ENCODE assay signal across 15 cellular contexts in the genomic region with DNA sequence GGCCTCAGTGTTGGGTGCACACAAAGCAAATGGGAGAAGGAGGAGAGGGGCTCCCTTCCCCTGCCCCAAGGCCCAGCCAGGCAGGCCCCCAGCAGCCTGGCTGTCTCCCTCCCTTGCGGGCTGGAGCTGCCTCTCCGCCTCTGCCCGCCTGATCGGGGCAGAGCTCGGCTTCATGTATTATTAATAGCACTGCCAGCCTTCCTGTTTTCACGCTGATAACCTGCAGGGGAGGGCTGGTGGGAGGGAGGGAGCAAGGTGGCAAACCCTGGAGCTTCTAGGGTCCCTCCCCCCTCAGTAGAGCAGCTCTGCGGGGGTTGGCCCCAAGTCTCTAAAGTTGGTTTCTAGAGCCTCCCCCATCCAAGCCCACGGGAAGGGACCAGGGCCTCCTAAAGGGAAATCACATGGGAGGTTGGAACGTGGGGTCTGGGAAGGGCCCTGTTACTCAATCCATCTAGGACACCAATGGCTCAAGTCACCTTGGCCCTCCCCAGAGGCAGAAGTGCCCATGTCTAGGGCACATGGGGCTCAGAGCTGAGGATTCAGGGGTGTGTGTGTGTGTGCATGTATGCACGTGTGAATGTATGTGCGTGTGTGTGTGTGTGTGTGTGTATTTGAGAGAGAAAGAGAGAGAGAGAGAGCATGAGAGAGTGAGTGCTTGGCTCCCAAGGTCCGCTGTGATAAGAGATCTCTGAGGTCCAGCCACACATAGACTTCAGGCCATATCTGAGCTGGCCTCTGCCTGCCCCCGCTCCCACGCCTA. TPM values are rescaled to one million over a fixed set of nuclear protein-coding genes. Genes with fewer than 3 reads are reported as not detected.
DNase-seq lines count a peak whose midpoint lies in the region; FAIRE-seq lines count a peak whose summit lies in the region.
"Had no signal": no experiment of that assay in that cellular context is flagged by ENCODE, and none has a peak within 500 bp of the region (broad histone marks: within the 10 kb centered on the region; RNA-seq: fewer than 3 reads in every experiment).

No MANE protein-coding gene starts in this region.

- H3K9me3 Mint-ChIP-seq in activated naive CD4-positive, alpha-beta T cell treated with anti-CD3 and anti-CD28 coated beads, Interleukin-2, amount 50 U/mL, for 24 hours: no peaks in the 10 kb centered on the region
- H3K9me3 Mint-ChIP-seq: CD4-positive, alpha-beta memory T cell; IgD-negative memory B cell had no signal

- no peak for DNase-seq in activated naive CD4-positive, alpha-beta T cell treated with anti-CD3 and anti-CD28 coated beads, Interleukin-2, amount 50 U/mL, for 16 hours
- peak; percentile 59 for DNase-seq in H7
- peak; percentile 72 for DNase-seq in SK-N-MC (ENCODE audit: low read depth, low spot score)
- no peak for DNase-seq in urothelium cell line (ENCODE audit: low spot score)
- no peak for DNase-seq in activated gamma-delta T cell treated with Interleukin-2 at 50 U/mL for 16 hours
- DNase-seq in HPDE6-E6E7 (ENCODE audit: extremely low spot score): no peak
- DNase-seq: ACHN; CD4-positive, alpha-beta memory T cell; NCI-H146; NCI-H774; SW 1271 had no signal

- peaks cover 5% of the 10 kb centered on the region for H3K27me3 ChIP-seq in H7 (ENCODE audit: control insufficient read depth, insufficient read depth, low read length)

- peak overlapping the region; percentile 52 for H3K9ac ChIP-seq in SK-N-MC (ENCODE audit: insufficient read length)

- H3K36me3 Mint-ChIP-seq in activated naive CD4-positive, alpha-beta T cell treated with anti-CD3 and anti-CD28 coated beads, Interleukin-2, amount 50 U/mL, for 24 hours: no peaks in the 10 kb centered on the region
- H3K36me3 Mint-ChIP-seq: CD4-positive, alpha-beta memory T cell; IgD-negative memory B cell had no signal

- H3K27me3 Mint-ChIP-seq in activated naive CD4-positive, alpha-beta T cell treated with anti-CD3 and anti-CD28 coated beads, Interleukin-2, amount 50 U/mL, for 24 hours: peaks cover 16% of the 10 kb centered on the region

- H3K27ac ChIP-seq in SK-N-MC: peak overlapping the region; percentile 90

- H3K36me3 ChIP-seq in H7 (replicated peaks; ENCODE audit: control insufficient read depth, insufficient read depth, low read length): no peaks in the 10 kb centered on the region
- no peaks in the 10 kb centered on the region for H3K36me3 ChIP-seq in SK-N-MC (ENCODE audit: insufficient read depth, low read length)

- H3K4me1 Mint-ChIP-seq in activated naive CD4-positive, alpha-beta T cell treated with anti-CD3 and anti-CD28 coated beads, Interleukin-2, amount 50 U/mL, for 24 hours: no peaks in the 10 kb centered on the region
- H3K4me1 Mint-ChIP-seq: CD4-positive, alpha-beta memory T cell had no signal

- peak; percentile 44 for FAIRE-seq in urothelium cell line (lab: Jason Lieb, UNC)
- FAIRE-seq: H54 had no signal

- peak overlapping the region; percentile 33 for H3K27ac Mint-ChIP-seq in activated naive CD4-positive, alpha-beta T cell treated with anti-CD3 and anti-CD28 coated beads, Interleukin-2, amount 50 U/mL, for 24 hours
- H3K27ac Mint-ChIP-seq: CD4-positive, alpha-beta memory T cell; IgD-negative memory B cell had no signal

- no peak overlapping the region for H3K4me3 ChIP-seq in H7 (ENCODE audit: insufficient read depth, low read depth, low read length)
- H3K4me3 ChIP-seq in SK-N-MC: peak overlapping the region; percentile 61

- no peaks in the 10 kb centered on the region for H3K9me3 ChIP-seq in SK-N-MC (ENCODE audit: low read depth, low read length)

- H3K4me3 Mint-ChIP-seq in activated naive CD4-positive, alpha-beta T cell treated with anti-CD3 and anti-CD28 coated beads, Interleukin-2, amount 50 U/mL, for 24 hours: no peak overlapping the region
- H3K4me3 Mint-ChIP-seq: CD4-positive, alpha-beta memory T cell; IgD-negative memory B cell had no signal

RNA-seq across cellular contexts. Expression of a gene that starts 21.8 kb away (rescaled TPM):
- total RNA-seq in H7 (2014; rRNA removed; shearing (Covaris generic)): 2.9 and 4.8 TPM in 2 replicates
- total RNA-seq: RPMI7951 had no signal

RNA-seq across cellular contexts. Expression of a gene that starts 55.9 kb away (rescaled TPM):
- 70.5 and 87.7 TPM in 2 replicates for total RNA-seq in H7 (2014; rRNA removed; shearing (Covaris generic))

Comparison
In these comparisons a context has a peak if more than half of its experiments do, and no peak if none do; other contexts are left out.
1. DNase-seq: peak in H7 (single experiment) and SK-N-MC (single experiment); none in activated naive CD4-positive, alpha-beta T cell treated with anti-CD3 and anti-CD28 coated beads, Interleukin-2, amount 50 U/mL, for 16 hours (single experiment), urothelium cell line (single experiment), activated gamma-delta T cell treated with Interleukin-2 at 50 U/mL for 16 hours (single experiment) and HPDE6-E6E7 (single experiment).